In genomic region chr3:52530918-52531635, GRCh38 we compare ENCODE assay signal across 14 cellular contexts. TPM values are rescaled to one million over a fixed set of nuclear protein-coding genes. Genes with fewer than 3 reads are reported as not detected.
DNase-seq lines count a peak whose midpoint lies in the region; ATAC-seq and TF ChIP-seq lines count a peak whose summit lies in the region.
"Had no signal": no experiment of that assay in that cellular context is flagged by ENCODE, and none has a peak within 500 bp of the region (broad histone marks: within the 10 kb centered on the region; RNA-seq: fewer than 3 reads in every experiment).

No MANE protein-coding gene starts in this region.

- H3K27ac ChIP-seq in OCI-LY7 (ENCODE audit: low read depth, low read length, poor library complexity, severe bottlenecking) (no peak overlapping the region), heart right ventricle (peak overlapping the region; percentile 70 to 91 (median 83)), ovary (no peak overlapping the region)
- H3K27ac ChIP-seq: body of pancreas had no signal

- no peak for TF ChIP-seq CTCF in GM06990 (IDR thresholded peaks at IDR 0.05; ENCODE audit: insufficient read depth, low read length, poor library complexity, severe bottlenecking)
- no peak for TF ChIP-seq CTCF in OCI-LY7 (conservative IDR thresholded peaks at IDR 0.05; ENCODE audit: low read length)
- no peak for TF ChIP-seq CTCF in heart right ventricle (IDR thresholded peaks at IDR 0.05)
- TF ChIP-seq CTCF in ovary (IDR thresholded peaks at IDR 0.05): no peak

- BruUV-seq in OCI-LY7 (replicated peaks; lab: Mats Ljungman, UMichigan): no TSS peak

- H3K9me2 ChIP-seq in OCI-LY7 (ENCODE audit: insufficient read depth, low read length): no peaks in the 10 kb centered on the region

- H3K4me3 ChIP-seq in GM06990 (replicated peaks; ENCODE audit: low read depth, low read length) (no peak overlapping the region), OCI-LY7 (ENCODE audit: low read depth, low read length, poor library complexity, severe bottlenecking) (no peak overlapping the region), heart right ventricle (no peak overlapping the region), ovary (no peak overlapping the region)
- H3K4me3 ChIP-seq: body of pancreas had no signal

- H4K20me1 ChIP-seq in OCI-LY7 (ENCODE audit: insufficient read depth, low read length): 0 out of 2 replicates have a peak, but pooled peaks cover 6% of the 10 kb centered on the region

- in situ Hi-C loops in KBM-7 (cut with MboI; ENCODE audit: low pct_unique_long_range_greater_than_20kb, low sequenced_read_pairs): no loop called here

- WGBS in heart right ventricle, 2 donors: 49 to 56% methylated on average over 8 of the region's 8 CpGs
- 73 to 83% (median 79%) methylated on average over 7 to 8 of the region's 8 CpGs for WGBS in ovary, 3 donors

- TF ChIP-seq POLR2A in ovary (IDR thresholded peaks at IDR 0.05): no peak

- no peaks in the 10 kb centered on the region for H3K9me3 ChIP-seq in OCI-LY7 (ENCODE audit: low read length)
- H3K9me3 ChIP-seq in heart right ventricle: no peaks in the 10 kb centered on the region
- H3K9me3 ChIP-seq in ovary: no peaks in the 10 kb centered on the region
- H3K9me3 ChIP-seq: body of pancreas, HAP-1 had no signal

- CTCF ChIA-PET in OCI-LY7 (lab: Charles Lee; ENCODE audit: unreplicated experiment): no interaction called here

- peaks cover 12% of the 10 kb centered on the region; the same call in 1 of the 2 replicates for H3K79me2 ChIP-seq in OCI-LY7 (ENCODE audit: insufficient read depth, low read depth, low read length)

- ATAC-seq in heart right ventricle: peak in 7 of 8 donors; percentile 14 to 75 (median 49)
- ATAC-seq: body of pancreas, PC-3 had no signal

- POLR2A ChIA-PET in OCI-LY7 (lab: Charles Lee): interaction anchor here (0.5 kb wide), 1 partner anchor 1532 kb away, joined by 3 read pairs; no protein-coding TSS in a partner anchor

- intact Hi-C loops in OCI-LY7 (cut with micrococcal nuclease; ENCODE audit: unreplicated experiment): no loop called here
- intact Hi-C loops in heart right ventricle (cut with DNase I): loop anchor here in 2 of 10 donors (5.0 kb wide), 2 partner anchors 39 to 49 kb away; no protein-coding TSS in a partner anchor
- intact Hi-C loops in ovary (cut with DNase I): loop anchor here in 2 of 4 donors (5.0 to 10.0 kb wide), 3 partner anchors 79 to 174 kb away; partner anchors contain the start of genes GLT8D1 (in 1 of the 2), GNL3 (in 1 of the 2), PBRM1 (in 1 of the 2) and SPCS1 (in 1 of the 2)

- no peak overlapping the region for H2AFZ ChIP-seq in OCI-LY7 (ENCODE audit: low read length)

- H3K36me3 ChIP-seq in GM06990 (ENCODE audit: control insufficient read depth, insufficient read depth, low read length) (peaks cover 15% of the 10 kb centered on the region), OCI-LY7 (ENCODE audit: insufficient read depth, low read length) (peaks cover 22% of the 10 kb centered on the region), heart right ventricle (peaks cover 0 to 31% (median 7%) of the 10 kb centered on the region in 9 donors), ovary (no peaks in the 10 kb centered on the region)

- DNase-seq in GM06990 (ENCODE audit: extremely low read depth, insufficient read length) (peak; percentile 12), OCI-LY7 (ENCODE audit: low spot score) (no peak), heart right ventricle (peak; percentile 48 to 72), ovary (peak in 4 of 5 donors; percentile 17 to 33 (median 22)), DMS114 treated with DMSO at 0.1 percent for 48 hours (lab: John Stamatoyannopoulos, UW; ENCODE audit: unreplicated experiment) (no peak), globus pallidus (ENCODE audit: low spot score) (no peak), NCI-H524 (lab: John Stamatoyannopoulos, UW) (no peak), KBM-7 (no peak)
- DNase-seq: activated CD8-positive, alpha-beta memory T cell treated with anti-CD3 and anti-CD28 coated beads, Interleukin-2, amount 50 U/mL, for 48 hours; body of pancreas; naive B cell; NCI-H2029 treated with DMSO at 0.1 percent for 48 hours; PC-3 had no signal

- TF ChIP-seq EP300 in ovary (IDR thresholded peaks at IDR 0.05): no peak

- H3K4me2 ChIP-seq in OCI-LY7 (ENCODE audit: low read length): peak overlapping the region; percentile 99; the same call in 1 of the 2 replicates

- H3K4me1 ChIP-seq in OCI-LY7 (ENCODE audit: insufficient read depth, low read length, poor library complexity, severe bottlenecking): peaks cover 36% of the 10 kb centered on the region
- H3K4me1 ChIP-seq in heart right ventricle: peaks cover 43 to 92% (median 70%) of the 10 kb centered on the region in 9 donors
- H3K4me1 ChIP-seq in ovary (ENCODE audit: insufficient read depth): peaks cover 16% of the 10 kb centered on the region

- no peaks in the 10 kb centered on the region for H3K27me3 ChIP-seq in GM06990 (replicated peaks; ENCODE audit: control insufficient read depth, insufficient read depth, low read length)
- H3K27me3 ChIP-seq in heart right ventricle: no peaks in the 10 kb centered on the region
- no peaks in the 10 kb centered on the region for H3K27me3 ChIP-seq in ovary
- H3K27me3 ChIP-seq: body of pancreas had no signal

RNA-seq across cellular contexts. Expression of gene NT5DC2, which starts 2.6 kb away (rescaled TPM):
- total RNA-seq in OCI-LY7 (2014; rRNA removed; shearing (Covaris generic)): 132 and 144 TPM in 2 replicates
- 110 and 118 TPM in 2 replicates for total RNA-seq in OCI-LY7 (2022)
- 100 to 1,000 TPM in 1 of 10 donors, 10 to 100 TPM in 9; 25.1 to 108 (median 44.5) TPM for total RNA-seq in heart right ventricle
- 100 to 1,000 TPM in 1 of 2 donors, 10 to 100 TPM in 1; 95.1 to 138 TPM for polyA plus RNA-seq in heart right ventricle
- 10 to 100 TPM; 19.6 to 76.6 (median 51.9) TPM for total RNA-seq in ovary
- polyA plus RNA-seq in ovary: 100 to 1,000 TPM in 1 of 2 donors, 10 to 100 TPM in 1; 46.6 to 129 TPM

RNA-seq across cellular contexts. Expression of gene UQCC5, which starts 5.3 kb away (rescaled TPM):
- total RNA-seq in OCI-LY7 (2014; rRNA removed; shearing (Covaris generic)): 12.0 and 18.4 TPM in 2 replicates
- total RNA-seq in OCI-LY7 (2022): 22.4 and 25.6 TPM in 2 replicates
- 10 to 100 TPM; 30.2 to 98.0 (median 66.9) TPM for total RNA-seq in heart right ventricle
- 100 to 1,000 TPM in 1 of 2 donors, 10 to 100 TPM in 1; 83.5 to 147 TPM for polyA plus RNA-seq in heart right ventricle
- total RNA-seq in ovary: 10 to 100 TPM in 6 of 7 donors, 1 to 10 TPM in 1; 1.4 to 44.7 (median 27.4) TPM
- 10 to 100 TPM in 1 of 2 donors, 1 to 10 TPM in 1; 7.7 to 53.0 TPM for polyA plus RNA-seq in ovary

RNA-seq across cellular contexts. Expression of gene STAB1, which starts 35.9 kb away (rescaled TPM):
- not detected in 2 replicates for total RNA-seq in OCI-LY7 (2014; rRNA removed; shearing (Covaris generic))
- total RNA-seq in OCI-LY7 (2022) (not detected in 2 replicates), heart right ventricle (100 to 1,000 TPM in 2 of 10 donors, 10 to 100 TPM in 8; 17.4 to 159 (median 33.2) TPM), ovary (100 to 1,000 TPM in 2 of 7 donors, 10 to 100 TPM in 5; 31.3 to 114 (median 47.5) TPM)
- polyA plus RNA-seq in heart right ventricle (100 to 1,000 TPM in 1 of 2 donors, 10 to 100 TPM in 1; 54.1 to 231 TPM), ovary (10 to 100 TPM; 21.4 to 50.7 TPM)

Comparison
In these comparisons a context has a peak if more than half of its experiments do, and no peak if none do; other contexts are left out.
1. DNase-seq: peak in GM06990 (single experiment), heart right ventricle (2 of 2) and ovary (4 of 5); none in OCI-LY7 (single experiment), DMS114 treated with DMSO at 0.1 percent for 48 hours (single experiment), globus pallidus (single experiment), NCI-H524 (0 of 2) and KBM-7 (single experiment).
2. H3K27ac ChIP-seq: peak in heart right ventricle (10 of 10); none in OCI-LY7 (single experiment) and ovary (0 of 2).
3. RNA of gene STAB1, which starts 35.9 kb away (total RNA-seq): 31.3 to 114 TPM in ovary and 17.4 to 159 TPM in heart right ventricle; not detected in OCI-LY7; every median in the first group is over 10 times any median in the second.